10 cellular contexts compared by ENCODE assay signal in the genomic region with DNA sequence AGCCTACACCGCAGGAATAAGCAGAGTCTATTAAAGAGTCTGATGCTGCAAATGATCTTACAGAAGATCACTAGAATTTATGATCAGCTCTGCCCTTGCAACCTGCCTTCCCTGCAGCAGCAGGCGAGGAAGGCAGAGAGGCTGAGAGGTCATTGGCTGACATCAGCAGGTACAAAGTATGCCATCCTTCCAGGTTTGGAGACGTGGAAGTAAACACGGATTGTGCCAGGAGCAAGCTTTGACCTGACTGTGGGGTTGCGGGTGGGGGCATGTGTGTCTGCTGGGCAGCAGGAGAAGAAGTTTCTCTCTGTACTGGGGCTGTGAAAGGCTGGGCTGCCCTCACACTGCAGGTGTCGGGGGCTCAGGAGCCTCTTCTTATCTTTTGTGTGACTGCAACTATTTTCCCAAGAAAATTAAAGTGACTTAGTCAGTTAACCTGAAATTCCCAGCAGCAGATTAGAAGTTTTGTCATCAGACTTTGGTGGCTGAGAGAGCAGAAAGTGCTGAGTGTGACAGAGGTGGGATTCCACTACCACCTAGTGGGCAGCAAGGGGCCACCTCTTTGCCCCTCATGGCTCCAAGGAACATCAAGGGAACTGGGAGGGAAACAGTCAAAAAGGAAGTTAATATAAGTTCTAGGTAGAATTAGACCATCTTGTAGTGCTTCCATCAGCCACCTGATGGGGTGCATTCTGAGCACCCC.
A peak's percentile ranks its signal among the peaks of the same experiment; 100 is the strongest.
DNase-seq lines count a peak whose midpoint lies in the region; FAIRE-seq and TF ChIP-seq lines count a peak whose summit lies in the region.
"Had no signal": no experiment of that assay in that cellular context is flagged by ENCODE, and none has a peak within 500 bp of the region (broad histone marks: within the 10 kb centered on the region; RNA-seq: fewer than 3 reads in every experiment).

No MANE protein-coding gene starts in this region.

- H3K27ac ChIP-seq in breast epithelium (no peak overlapping the region), H1 (ENCODE audit: low read depth, low read length) (no peak overlapping the region)
- H3K27ac ChIP-seq: transverse colon had no signal

- H3K36me3 Mint-ChIP-seq in MCF 10A (ENCODE audit: insufficient read depth, unreplicated experiment), result no peaks in the 10 kb centered on the region
- H3K36me3 Mint-ChIP-seq: activated naive CD4-positive, alpha-beta T cell treated with anti-CD3 and anti-CD28 coated beads, Interleukin-2, amount 50 U/mL, for 72 hours had no signal

- H4K5ac ChIP-seq in H1 (ENCODE audit: insufficient read length, low read depth, low read length), result no peak overlapping the region

- H3K14ac ChIP-seq in H1 (ENCODE audit: insufficient read length), result no peak overlapping the region

- H4K8ac ChIP-seq in H1 (ENCODE audit: extremely low read depth, insufficient read depth, low read length), result 0 out of 2 replicates have a peak overlapping the region, but pooled peaks have one; percentile 69

- H3K79me2 ChIP-seq in H1 (ENCODE audit: control insufficient read depth in 1 of 2, insufficient read depth in 2 of 2, low read length in 2 of 2), result no peaks in the 10 kb centered on the region

- peak; percentile 90 to 92 for TF ChIP-seq RAD21 in H1 (IDR thresholded peaks at IDR 0.05 in 1 of 2, conservative IDR thresholded peaks at IDR 0.05 in 1 of 2; ENCODE audit: low read depth in 2 of 2, low read length in 2 of 2)

- H3K56ac ChIP-seq in H1 (replicated peaks; ENCODE audit: insufficient read length, low read depth, low read length), result no peak overlapping the region

- no peaks in the 10 kb centered on the region; the same call in 1 of the 2 replicates for H3K23me2 ChIP-seq in H1 (ENCODE audit: low read depth, low read length)

- no peak overlapping the region for H2BK15ac ChIP-seq in H1 (ENCODE audit: low read length)

- intact Hi-C loops in MCF 10A (cut with micrococcal nuclease), result loop anchor here (1.0 to 10.0 kb wide), 5 partner anchors 144 to 503 kb away; no protein-coding TSS in a partner anchor
- intact Hi-C loops in breast epithelium (cut with DNase I; ENCODE audit: low total_unique reads), result no loop called here

- H3K4me1 Mint-ChIP-seq in MCF 10A (ENCODE audit: insufficient read depth, unreplicated experiment), result peaks cover 8% of the 10 kb centered on the region

- no peaks in the 10 kb centered on the region for H3K36me3 ChIP-seq in breast epithelium
- no peaks in the 10 kb centered on the region for H3K36me3 ChIP-seq in H1 (ENCODE audit: control insufficient read depth in 2 of 4, insufficient read depth in 4 of 4, low read length in 3 of 4)
- H3K36me3 ChIP-seq: transverse colon had no signal

- H2BK5ac ChIP-seq in H1 (ENCODE audit: low read depth, low read length), result no peak overlapping the region

- H3K9ac ChIP-seq in H1 (replicated peaks in 1 of 4; ENCODE audit: extremely low read depth in 1 of 4, low read depth in 3 of 4, low read length in 3 of 4), result no peak overlapping the region

- no peak overlapping the region for H3K23ac ChIP-seq in H1 (ENCODE audit: insufficient read length)

- WGBS in H1 (ENCODE audit: extremely low coverage in 1 of 2, insufficient coverage in 1 of 2, insufficient read length in 1 of 2, insufficient replicate concordance in 2 of 2, low coverage in 1 of 2, low lambda C conversion rate in 2 of 2, missing lambda C conversion rate in 1 of 2), 2 experiments, result 75% methylated on average over 6 of the region's 6 CpGs; no CpG with 5 or more reads in 1 of the 2 experiments

- H3K18ac ChIP-seq in H1 (ENCODE audit: extremely low read depth, low read length), result no peak overlapping the region

- POLR2A ChIA-PET in MCF 10A (lab: Yijun Ruan, JAX), result no interaction called here
- POLR2A ChIA-PET in H1 (lab: Charles Lee; ENCODE audit: partially characterized antibody), result interaction anchor here (0.9 to 1.0 kb wide), 2 partner anchors 64 to 476 kb away, joined by 3 read pairs; no protein-coding TSS in a partner anchor

- H4K91ac ChIP-seq in H1 (replicated peaks; ENCODE audit: insufficient read length, low read length), result no peak overlapping the region

- TF ChIP-seq EP300 in H1 (IDR thresholded peaks at IDR 0.05; ENCODE audit: borderline replicate concordance in 1 of 2, low read depth in 2 of 2, low read length in 2 of 2), result no peak

- H3K9me3 Mint-ChIP-seq in MCF 10A (ENCODE audit: unreplicated experiment), result no peaks in the 10 kb centered on the region
- H3K9me3 Mint-ChIP-seq: activated naive CD4-positive, alpha-beta T cell treated with anti-CD3 and anti-CD28 coated beads, Interleukin-2, amount 50 U/mL, for 72 hours had no signal

- no peak overlapping the region for H3K4me2 ChIP-seq in H1 (ENCODE audit: insufficient read depth in 1 of 2, low read depth in 2 of 2, low read length in 2 of 2)

- H4K20me1 ChIP-seq in H1 (replicated peaks in 1 of 2; ENCODE audit: control insufficient read depth in 1 of 2, insufficient read depth in 2 of 2, low read length in 2 of 2), result no peaks in the 10 kb centered on the region

- no peak overlapping the region for H3K27ac Mint-ChIP-seq in MCF 10A (ENCODE audit: low read depth, unreplicated experiment)
- H3K27ac Mint-ChIP-seq: activated naive CD4-positive, alpha-beta T cell treated with anti-CD3 and anti-CD28 coated beads, Interleukin-2, amount 50 U/mL, for 72 hours had no signal

- no peaks in the 10 kb centered on the region for H3K27me3 Mint-ChIP-seq in MCF 10A (ENCODE audit: insufficient read depth, unreplicated experiment)

- H3K79me1 ChIP-seq in H1 (ENCODE audit: low read depth, low read length), result no peaks in the 10 kb centered on the region

- H2BK120ac ChIP-seq in H1 (replicated peaks; ENCODE audit: low read depth, low read length), result no peak overlapping the region

- no peak overlapping the region for H2BK12ac ChIP-seq in H1 (ENCODE audit: low read depth, low read length)

- no peaks in the 10 kb centered on the region for H3K27me3 ChIP-seq in breast epithelium
- H3K27me3 ChIP-seq in H1 (replicated peaks in 1 of 4; ENCODE audit: control insufficient read depth in 3 of 4, extremely low read depth in 1 of 4, insufficient read depth in 3 of 4, low read length in 3 of 4), result peaks cover 0 to 1% (median 0%) of the 10 kb centered on the region in 4 experiments; a peak in 1 of 7 replicates
- H3K27me3 ChIP-seq: transverse colon had no signal

- H2AFZ ChIP-seq in H1 (ENCODE audit: low read length), result 0 out of 2 replicates have a peak overlapping the region, but pooled peaks have one; percentile 31

- TF ChIP-seq CTCF in MCF 10A (IDR thresholded peaks at IDR 0.05; ENCODE audit: unreplicated experiment) (peak; percentile 39), breast epithelium (IDR thresholded peaks at IDR 0.05) (no peak), H1 (IDR thresholded peaks at IDR 0.05; ENCODE audit: control extremely low read depth in 1 of 3, insufficient read depth in 1 of 3, low read depth in 1 of 3, low read length in 3 of 3) (peak; percentile 62 to 71 (median 67)), retinal pigment epithelial cell (conservative IDR thresholded peaks at IDR 0.05; ENCODE audit: low read depth, low read length) (peak; percentile 84)

- peak; percentile 28 for DNase-seq in MCF 10A (ENCODE audit: unreplicated experiment)
- DNase-seq in breast epithelium (ENCODE audit: low spot score in 2 of 2), result no peak
- peak; percentile 45 for DNase-seq in M059J (ENCODE audit: low read depth)
- peak in 1 of 2 experiments; percentile 3 for DNase-seq in H1 (ENCODE audit: low read depth in 1 of 2, low spot score in 2 of 2)
- DNase-seq in retinal pigment epithelial cell (ENCODE audit: low read depth), result peak; percentile 34
- DNase-seq in DMS153 treated with DMSO at 0.1 percent for 48 hours (lab: John Stamatoyannopoulos, UW; ENCODE audit: unreplicated experiment), result no peak
- no peak for DNase-seq in stimulated activated naive CD4-positive, alpha-beta T cell treated with Interleukin-2 at 50 U/mL for 16 hours (lab: John Stamatoyannopoulos, UW)
- no peak for DNase-seq in LoVo (ENCODE audit: low spot score)
- DNase-seq: transverse colon had no signal

- no TSS peak for BruUV-seq in MCF 10A (replicated peaks; lab: Mats Ljungman, UMichigan)

- H3K4me1 ChIP-seq in breast epithelium (no peaks in the 10 kb centered on the region), H1 (replicated peaks in 1 of 4; ENCODE audit: control insufficient read depth in 3 of 4, insufficient read depth in 4 of 4, low read length in 3 of 4) (no peaks in the 10 kb centered on the region)
- H3K4me1 ChIP-seq: transverse colon had no signal

- TF ChIP-seq POLR2A in breast epithelium (IDR thresholded peaks at IDR 0.05) (no peak), H1 (IDR thresholded peaks at IDR 0.05; ENCODE audit: control extremely low read depth in 1 of 2, low read depth in 2 of 2, low read length in 2 of 2) (no peak)

- CTCF ChIA-PET in MCF 10A (lab: Yijun Ruan, JAX), result interaction anchor here (0.7 to 2.6 kb wide), 3 partner anchors 12 to 177 kb away, joined by 5 to 18 read pairs (median 7); no protein-coding TSS in a partner anchor
- CTCF ChIA-PET in H1 (lab: Charles Lee; ENCODE audit: partially characterized antibody), result interaction anchor here (0.6 to 2.7 kb wide), 15 partner anchors 9 to 1083 kb away, joined by 3 to 12 read pairs (median 3); no protein-coding TSS in a partner anchor

- H3K4ac ChIP-seq in H1 (replicated peaks; ENCODE audit: insufficient read length, low read depth, low read length), result no peak overlapping the region

- H3K9me3 ChIP-seq in breast epithelium, result no peaks in the 10 kb centered on the region
- H3K9me3 ChIP-seq in H1 (ENCODE audit: insufficient read depth in 2 of 2, low read depth in 1 of 2, low read length in 1 of 2), result no peaks in the 10 kb centered on the region
- H3K9me3 ChIP-seq: transverse colon had no signal

- H2BK20ac ChIP-seq in H1 (ENCODE audit: low read length), result 0 out of 2 replicates have a peak overlapping the region, but pooled peaks have one; percentile 6

- no peak overlapping the region for H3K4me3 Mint-ChIP-seq in MCF 10A (ENCODE audit: unreplicated experiment)

- H3K4me3 ChIP-seq in breast epithelium, result no peak overlapping the region
- no peak overlapping the region for H3K4me3 ChIP-seq in H1 (ENCODE audit: extremely low read depth in 1 of 4, insufficient read depth in 2 of 4, low read depth in 3 of 4, low read length in 4 of 4)
- no peak overlapping the region for H3K4me3 ChIP-seq in retinal pigment epithelial cell (ENCODE audit: low read length)
- H3K4me3 ChIP-seq: transverse colon had no signal

- no peak overlapping the region for H2AK5ac ChIP-seq in H1 (ENCODE audit: low read depth, low read length)

- FAIRE-seq in H1 (lab: Jason Lieb, UNC), result no peak

TF ChIP-seq in H1, 55 proteins besides CTCF, POLR2A, EP300 and RAD21:
- no peak for TF ChIP-seq EZH2 (IDR thresholded peaks at IDR 0.05; ENCODE audit: low read depth, low read length, severe bottlenecking)

Comparison
In these comparisons a context has a peak if more than half of its experiments do, and no peak if none do; other contexts are left out.
1. DNase-seq: peak in MCF 10A (single experiment), M059J (single experiment) and retinal pigment epithelial cell (single experiment); none in breast epithelium (0 of 2), DMS153 treated with DMSO at 0.1 percent for 48 hours (single experiment), stimulated activated naive CD4-positive, alpha-beta T cell treated with Interleukin-2 at 50 U/mL for 16 hours (single experiment) and LoVo (single experiment).
2. CTCF ChIP-seq: peak in MCF 10A (single experiment), H1 (3 of 3) and retinal pigment epithelial cell (single experiment); none in breast epithelium (0 of 3).